Comparison of ENCODE assay signal across 4 cellular contexts in the genomic region with DNA sequence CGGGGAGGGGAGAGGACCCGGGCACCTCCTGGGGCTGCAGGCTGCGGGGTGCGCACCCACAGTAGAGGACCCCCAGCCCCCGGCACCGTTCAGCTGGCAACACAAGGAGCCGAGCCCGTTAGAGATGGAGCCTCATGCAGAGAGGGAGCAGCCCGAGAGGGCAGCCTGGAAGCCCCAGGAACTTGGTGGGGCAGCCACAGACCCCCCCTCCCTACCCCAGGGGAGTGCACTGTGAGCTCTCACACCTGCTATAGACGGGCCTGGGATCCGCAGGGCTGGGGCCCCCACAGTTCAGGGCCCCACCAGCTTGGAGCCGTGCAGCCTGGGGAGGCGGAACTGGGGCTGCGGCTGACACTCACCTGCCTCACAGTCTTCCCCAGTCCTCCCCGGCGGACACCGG.
"Had no signal": no experiment of that assay in that cellular context is flagged by ENCODE, and none has a peak within 500 bp of the region (broad histone marks: within the 10 kb centered on the region; RNA-seq: fewer than 3 reads in every experiment).

No MANE protein-coding gene starts in this region.

- H3K9ac ChIP-seq: KMS-11 had no signal

- H3K4me1 ChIP-seq: HAP-1 had no signal

- H2AFZ ChIP-seq: GM23338 had no signal

- H3K36me3 ChIP-seq: HAP-1 had no signal

- H3K9me3 ChIP-seq: HAP-1 had no signal

- DNase-seq: KBM-7 had no signal

- H3K27ac ChIP-seq: KMS-11 had no signal

- H3K4me2 ChIP-seq: GM23338, KMS-11 had no signal

- H3K4me3 ChIP-seq: GM23338, HAP-1 had no signal
